ENCODE assay signal across 22 cellular contexts in the genomic region with DNA sequence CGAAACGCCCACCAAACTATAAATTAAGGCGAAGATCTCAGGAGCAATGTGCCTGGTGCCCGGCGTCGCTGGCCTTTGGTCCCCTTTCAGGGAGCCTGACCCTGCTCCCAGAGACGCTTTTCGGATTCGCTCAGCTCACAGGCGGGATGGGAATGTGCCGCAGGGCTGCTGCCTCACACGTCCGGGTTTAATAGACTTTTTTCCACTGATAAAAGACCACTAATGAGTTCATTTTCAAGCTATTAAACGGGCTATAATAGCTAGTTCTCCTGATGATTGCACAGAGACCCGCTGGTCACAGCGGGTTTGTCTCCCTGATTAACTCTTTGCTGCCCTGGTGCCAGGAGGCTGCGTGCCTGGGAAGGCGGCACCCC.
DNase-seq lines count a peak whose midpoint lies in the region; ATAC-seq, FAIRE-seq and TF ChIP-seq lines count a peak whose summit lies in the region.
"Had no signal": no experiment of that assay in that cellular context is flagged by ENCODE, and none has a peak within 500 bp of the region (broad histone marks: within the 10 kb centered on the region; RNA-seq: fewer than 3 reads in every experiment).

No MANE protein-coding gene starts in this region.

- H4K20me1 ChIP-seq in HepG2 (ENCODE audit: insufficient read depth, low read length): no peaks in the 10 kb centered on the region

- no peak overlapping the region for H3K4me2 ChIP-seq in HepG2 (ENCODE audit: low read depth, low read length)

- ATAC-seq in HepG2 (no peak), right lobe of liver (no peak), foreskin keratinocyte (peak; percentile 42), GM21423 (IDR thresholded peaks at IDR 0.05; ENCODE audit: unreplicated experiment) (no peak)

- 15% methylated on average over 7 of the region's 18 CpGs for WGBS in HepG2 (ENCODE audit: low lambda C conversion rate)
- WGBS in right lobe of liver (ENCODE audit: insufficient coverage, low coverage, low lambda C conversion rate, missing lambda C conversion rate): 9% methylated on average over 17 of the region's 18 CpGs

- H2AFZ ChIP-seq in HepG2 (ENCODE audit: low read length): no peak overlapping the region

- no peak overlapping the region for H3K9ac ChIP-seq in HepG2 (ENCODE audit: insufficient read depth, low read depth, low read length)

- H3K36me3 ChIP-seq in HepG2 (replicated peaks in 1 of 2; ENCODE audit: control insufficient read depth in 1 of 2, insufficient read depth in 2 of 2, low read length in 2 of 2) (no peaks in the 10 kb centered on the region), right lobe of liver (no peaks in the 10 kb centered on the region)
- H3K36me3 ChIP-seq: adrenal gland had no signal

- H3K4me3 ChIP-seq in HepG2 (replicated peaks in 1 of 3; ENCODE audit: insufficient read depth in 1 of 3, low read depth in 2 of 3, low read length in 3 of 3): no peak overlapping the region
- no peak overlapping the region for H3K4me3 ChIP-seq in right lobe of liver
- H3K4me3 ChIP-seq: adrenal gland had no signal

- DNase-seq in HepG2 (ENCODE audit: low spot score) (no peak), right lobe of liver (no peak), foreskin keratinocyte (no peak), type B pancreatic cell (ENCODE audit: extremely low spot score, unreplicated experiment) (no peak), immature natural killer cell (no peak)
- DNase-seq in activated CD4-positive, alpha-beta T cell treated with anti-CD3 and anti-CD28 coated beads, Interleukin-2, amount 10 ng/mL, durations not matched to agents 7 days and 5 days: no peak
- DNase-seq: activated gamma-delta T cell; adrenal gland; CD4-positive, CD25-positive, alpha-beta regulatory T cell; dermis blood vessel endothelial cell; DMS153; KG1; mammary epithelial cell; MV-4-11; natural killer cell; NCI-H2081 treated with DMSO at 0.1 percent for 48 hours; NCI-H524 treated with DMSO at 0.1 percent for 48 hours; SW 1271 had no signal

- H3K9me3 Mint-ChIP-seq in nephron: no peaks in the 10 kb centered on the region
- no peaks in the 10 kb centered on the region for H3K9me3 Mint-ChIP-seq in type B pancreatic cell
- H3K9me3 Mint-ChIP-seq in activated CD4-positive, alpha-beta T cell treated with anti-CD3 and anti-CD28 coated beads, Interleukin-2, amount 10 ng/mL, durations not matched to agents 7 days and 5 days: no peaks in the 10 kb centered on the region
- H3K9me3 Mint-ChIP-seq in immature natural killer cell: no peaks in the 10 kb centered on the region
- H3K9me3 Mint-ChIP-seq: natural killer cell had no signal

- H3K27ac Mint-ChIP-seq in nephron (no peak overlapping the region), type B pancreatic cell (no peak overlapping the region), immature natural killer cell (no peak overlapping the region)
- no peak overlapping the region for H3K27ac Mint-ChIP-seq in activated CD4-positive, alpha-beta T cell treated with anti-CD3 and anti-CD28 coated beads, Interleukin-2, amount 10 ng/mL, durations not matched to agents 7 days and 5 days
- H3K27ac Mint-ChIP-seq: CD4-positive, CD25-positive, alpha-beta regulatory T cell; natural killer cell had no signal

- H3K36me3 Mint-ChIP-seq in nephron (ENCODE audit: low read depth) (no peaks in the 10 kb centered on the region), type B pancreatic cell (no peaks in the 10 kb centered on the region), immature natural killer cell (no peaks in the 10 kb centered on the region)
- H3K36me3 Mint-ChIP-seq in activated CD4-positive, alpha-beta T cell treated with anti-CD3 and anti-CD28 coated beads, Interleukin-2, amount 10 ng/mL, durations not matched to agents 7 days and 5 days (ENCODE audit: low read depth): no peaks in the 10 kb centered on the region
- H3K36me3 Mint-ChIP-seq: CD4-positive, CD25-positive, alpha-beta regulatory T cell; natural killer cell had no signal

- H3K4me1 ChIP-seq in HepG2 (ENCODE audit: insufficient read depth, low read length) (no peaks in the 10 kb centered on the region), right lobe of liver (no peaks in the 10 kb centered on the region), foreskin keratinocyte (no peaks in the 10 kb centered on the region)
- H3K4me1 ChIP-seq: adrenal gland had no signal

- H3K4me3 Mint-ChIP-seq in nephron (peak overlapping the region in 2 of 3 experiments; percentile 9 to 38), type B pancreatic cell (peak overlapping the region; percentile 42), immature natural killer cell (no peak overlapping the region)
- H3K4me3 Mint-ChIP-seq in activated CD4-positive, alpha-beta T cell treated with anti-CD3 and anti-CD28 coated beads, Interleukin-2, amount 10 ng/mL, durations not matched to agents 7 days and 5 days: no peak overlapping the region
- H3K4me3 Mint-ChIP-seq: natural killer cell had no signal

- no peaks in the 10 kb centered on the region for H3K79me2 ChIP-seq in HepG2 (ENCODE audit: insufficient read depth, low read length)

- H3K4me1 Mint-ChIP-seq in nephron (peaks cover 21% of the 10 kb centered on the region), type B pancreatic cell (ENCODE audit: unreplicated experiment) (peaks cover 23% of the 10 kb centered on the region), immature natural killer cell (no peaks in the 10 kb centered on the region)
- no peaks in the 10 kb centered on the region for H3K4me1 Mint-ChIP-seq in activated CD4-positive, alpha-beta T cell treated with anti-CD3 and anti-CD28 coated beads, Interleukin-2, amount 10 ng/mL, durations not matched to agents 7 days and 5 days
- H3K4me1 Mint-ChIP-seq: natural killer cell had no signal

- BruUV-seq in HepG2 (replicated peaks; lab: Mats Ljungman, UMichigan): no TSS peak

- FAIRE-seq in HepG2 (lab: Jason Lieb, UNC): no peak
- FAIRE-seq: bronchial epithelial cell, TTC549 had no signal

- intact Hi-C loops in HepG2 (cut with micrococcal nuclease; ENCODE audit: unreplicated experiment) (no loop called here), right lobe of liver (cut with DNase I) (no loop called here)

- POLR2A ChIA-PET in HepG2 (lab: Yijun Ruan, JAX): no interaction called here
- POLR2A ChIA-PET in activated CD4-positive, alpha-beta T cell treated with anti-CD3 and anti-CD28 coated beads, Interleukin-2, amount 10 ng/mL, durations not matched to agents 7 days and 5 days (lab: Charles Lee): no interaction called here

- H3K27me3 Mint-ChIP-seq in nephron (ENCODE audit: low read depth) (peaks cover 94% of the 10 kb centered on the region), type B pancreatic cell (peaks cover 73% of the 10 kb centered on the region), immature natural killer cell (ENCODE audit: low read depth in 3 of 3) (peaks cover 0 to 20% (median 3%) of the 10 kb centered on the region in 3 donors)
- peaks cover 19% of the 10 kb centered on the region for H3K27me3 Mint-ChIP-seq in activated CD4-positive, alpha-beta T cell treated with anti-CD3 and anti-CD28 coated beads, Interleukin-2, amount 10 ng/mL, durations not matched to agents 7 days and 5 days

- H3K27ac ChIP-seq in HepG2 (ENCODE audit: extremely low read length, insufficient read depth, low read length): no peak overlapping the region
- H3K27ac ChIP-seq in right lobe of liver: no peak overlapping the region
- no peak overlapping the region for H3K27ac ChIP-seq in foreskin keratinocyte
- H3K27ac ChIP-seq: adrenal gland had no signal

- CTCF ChIA-PET in HepG2 (lab: Yijun Ruan, JAX; ENCODE audit: low intra/inter-chr PET ratio, low total read pairs): no interaction called here
- CTCF ChIA-PET in activated CD4-positive, alpha-beta T cell treated with anti-CD3 and anti-CD28 coated beads, Interleukin-2, amount 10 ng/mL, durations not matched to agents 7 days and 5 days (lab: Charles Lee): no interaction called here

- H3K27me3 ChIP-seq in HepG2 (ENCODE audit: control insufficient read depth in 1 of 2, insufficient read depth in 2 of 2, low read length in 2 of 2) (peaks cover 6 to 75% of the 10 kb centered on the region in 2 experiments; a peak in 4 of 5 replicates), right lobe of liver (no peaks in the 10 kb centered on the region), foreskin keratinocyte (peaks cover 3% of the 10 kb centered on the region)
- H3K27me3 ChIP-seq: adrenal gland had no signal

- TF ChIP-seq POLR2A in HepG2 (IDR thresholded peaks at IDR 0.05; ENCODE audit: insufficient read depth in 1 of 2, low read depth in 2 of 2, low read length in 2 of 2) (no peak), right lobe of liver (IDR thresholded peaks at IDR 0.05) (no peak)

- in situ Hi-C loops in HepG2 (cut with HindIII; ENCODE audit: extremely low pct_ligation_motif_present, low pct_unique_long_range_greater_than_20kb): no loop called here

- no peak for TF ChIP-seq RAD21 in HepG2 (CRISPR knock-in tag; IDR thresholded peaks at IDR 0.05)

- H3K9me3 ChIP-seq in HepG2 (ENCODE audit: low read length) (no peaks in the 10 kb centered on the region), right lobe of liver (no peaks in the 10 kb centered on the region)
- H3K9me3 ChIP-seq: adrenal gland had no signal

- TF ChIP-seq CTCF in HepG2 (CRISPR knock-in tag; IDR thresholded peaks at IDR 0.05) (no peak), right lobe of liver (IDR thresholded peaks at IDR 0.05) (no peak), foreskin keratinocyte (conservative IDR thresholded peaks at IDR 0.05) (no peak), nephron (IDR thresholded peaks at IDR 0.05; ENCODE audit: unreplicated experiment in 3 of 3) (no peak), type B pancreatic cell (conservative IDR thresholded peaks at IDR 0.05) (no peak)

- no peak for TF ChIP-seq EP300 in HepG2 (IDR thresholded peaks at IDR 0.05; ENCODE audit: low read depth in 2 of 2, low read length in 2 of 2)
- no peak for TF ChIP-seq EP300 in HepG2 (CRISPR knock-in tag; IDR thresholded peaks at IDR 0.05; ENCODE audit: borderline replicate concordance)

TF ChIP-seq in HepG2, 621 proteins besides CTCF, POLR2A, EP300 and RAD21:
- 0 out of 2 replicates have a peak, but pooled peaks have one; percentile 67 for TF ChIP-seq EZH2 (conservative IDR thresholded peaks at IDR 0.05; ENCODE audit: low read depth, low read length)
- TF ChIP-seq SAFB2 (CRISPR knock-in tag; IDR thresholded peaks at IDR 0.05; ENCODE audit: borderline replicate concordance, low read depth): no peak

Comparison
In these comparisons a context has a peak if more than half of its experiments do, and no peak if none do; other contexts are left out.
1. H3K4me3 Mint-ChIP-seq: peak in nephron (2 of 3) and type B pancreatic cell (single experiment); none in activated CD4-positive, alpha-beta T cell treated with anti-CD3 and anti-CD28 coated beads, Interleukin-2, amount 10 ng/mL, durations not matched to agents 7 days and 5 days (single experiment) and immature natural killer cell (0 of 5).